In the genomic region with DNA sequence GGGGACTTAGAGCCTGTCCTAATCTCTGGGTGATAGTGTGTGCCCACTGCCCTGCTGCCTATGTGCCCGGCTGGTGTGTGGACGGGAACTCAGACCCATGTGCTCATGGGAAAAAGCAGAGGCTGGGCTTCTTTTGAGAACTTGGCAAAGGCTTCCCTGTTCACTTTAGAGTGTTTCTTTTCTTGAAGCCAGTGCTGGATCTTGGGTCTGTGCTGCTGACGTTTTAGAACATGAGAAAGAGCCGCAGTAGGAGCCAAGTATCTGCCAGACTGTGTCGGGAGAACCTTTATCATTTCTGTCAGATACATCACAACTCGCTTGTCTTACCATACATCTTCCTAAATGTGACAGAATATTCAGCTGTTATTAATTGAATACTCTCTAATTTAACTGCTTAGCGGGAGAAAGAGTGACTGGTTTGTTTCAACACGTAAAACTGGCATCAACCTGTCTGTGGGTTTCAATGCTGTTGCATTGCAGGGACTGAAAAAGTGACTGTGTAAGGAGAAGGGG, we compare ENCODE assay signal across 11 cellular contexts.
A peak's percentile ranks its signal among the peaks of the same experiment; 100 is the strongest.
DNase-seq lines count a peak whose midpoint lies in the region; FAIRE-seq and TF ChIP-seq lines count a peak whose summit lies in the region.
"Had no signal": no experiment of that assay in that cellular context is flagged by ENCODE, and none has a peak within 500 bp of the region (broad histone marks: within the 10 kb centered on the region; RNA-seq: fewer than 3 reads in every experiment).

No MANE protein-coding gene starts in this region.

- TF ChIP-seq CTCF in chondrocyte (IDR thresholded peaks at IDR 0.05): no peak
- TF ChIP-seq CTCF in kidney (IDR thresholded peaks at IDR 0.05; ENCODE audit: borderline replicate concordance, extremely low read depth, insufficient read depth): no peak

- intact Hi-C loops in kidney (cut with DNase I): no loop called here

- peak overlapping the region; percentile 7 to 70 for H3K27ac ChIP-seq in kidney (ENCODE audit: low read depth in 2 of 2, low read length in 2 of 2)
- H3K27ac ChIP-seq: C4-2B had no signal

- no peak overlapping the region for H3K4me3 ChIP-seq in kidney (ENCODE audit: low read length in 2 of 2)
- H3K4me3 ChIP-seq: smooth muscle cell had no signal

- peaks cover 3 to 20% of the 10 kb centered on the region in 2 donors for H3K4me1 ChIP-seq in kidney (ENCODE audit: control insufficient read depth in 1 of 2, insufficient read depth in 1 of 2, low read depth in 1 of 2, low read length in 2 of 2)

- H3K36me3 ChIP-seq in kidney (ENCODE audit: control insufficient read depth in 1 of 2, insufficient read depth in 2 of 2, low read length in 2 of 2): no peaks in the 10 kb centered on the region

- in situ Hi-C loops in G401 (cut with HindIII; ENCODE audit: low sequenced_read_pairs): no loop called here
- in situ Hi-C loops in ACHN (cut with HindIII; ENCODE audit: low pct_ligation_motif_present, low pct_unique_long_range_greater_than_20kb, low sequenced_read_pairs): no loop called here

- no peak for FAIRE-seq in kidney (lab: Jason Lieb, UNC)

- peak overlapping the region; percentile 38 for H3K27ac Mint-ChIP-seq in chondrocyte (ENCODE audit: unreplicated experiment)

- no peaks in the 10 kb centered on the region for H3K27me3 Mint-ChIP-seq in chondrocyte (ENCODE audit: low read depth)

- no peaks in the 10 kb centered on the region for H3K9me3 ChIP-seq in kidney (ENCODE audit: control insufficient read depth in 1 of 2, low read length in 2 of 2)

- DNase-seq in G401 (ENCODE audit: low spot score) (peak; percentile 17), chondrocyte (ENCODE audit: low spot score) (no peak), kidney (no peak), retina (peak; percentile 45), T1000 (lab: John Stamatoyannopoulos, UW) (no peak), LoVo (ENCODE audit: low spot score) (no peak), ACHN (no peak)
- no peak for DNase-seq in activated T-cell treated with anti-CD3 and anti-CD28 coated beads, Interleukin-2, amount 50 U/mL, for 48 hours
- DNase-seq: NCI-H1417 treated with DMSO at 0.1 percent for 48 hours had no signal

- peak overlapping the region in 1 of 2 donors; percentile 13 for H3K9ac ChIP-seq in kidney (ENCODE audit: low read length in 2 of 2)

- peaks cover 6% of the 10 kb centered on the region for H3K4me1 Mint-ChIP-seq in chondrocyte (ENCODE audit: low read depth)

- peaks cover 5% of the 10 kb centered on the region for H3K9me3 Mint-ChIP-seq in chondrocyte (ENCODE audit: low read depth)

- no peak overlapping the region for H3K4me3 Mint-ChIP-seq in chondrocyte (ENCODE audit: unreplicated experiment)

- peaks cover 4% of the 10 kb centered on the region for H3K36me3 Mint-ChIP-seq in chondrocyte (ENCODE audit: low read depth)

Comparison
In these comparisons a context has a peak if more than half of its experiments do, and no peak if none do; other contexts are left out.
1. DNase-seq: peak in G401 (single experiment) and retina (single experiment); none in chondrocyte (single experiment), kidney (single experiment), T1000 (single experiment), LoVo (single experiment), activated T-cell treated with anti-CD3 and anti-CD28 coated beads, Interleukin-2, amount 50 U/mL, for 48 hours (0 of 2) and ACHN (single experiment).